8 cellular contexts compared by ENCODE assay signal in genomic region chr9:37036237-37037136, GRCh38. TPM values are rescaled to one million over a fixed set of nuclear protein-coding genes. Genes with fewer than 3 reads are reported as not detected.
DNase-seq lines count a peak whose midpoint lies in the region; ATAC-seq and TF ChIP-seq lines count a peak whose summit lies in the region.

No MANE protein-coding gene starts in this region.

- H3K27me3 ChIP-seq in duodenal mucosa (ENCODE audit: control insufficient read depth in 1 of 2, insufficient read depth in 2 of 2, low read length in 2 of 2) (peaks cover 90 to 91% of the 10 kb centered on the region in 2 donors), thyroid gland (peaks cover 71% of the 10 kb centered on the region)

- H3K4me1 ChIP-seq in duodenal mucosa (ENCODE audit: control insufficient read depth in 1 of 2, insufficient read depth in 2 of 2, low read length in 2 of 2) (peaks cover 14 to 31% of the 10 kb centered on the region in 2 donors), mesodermal cell (ENCODE audit: control insufficient read depth, insufficient read depth, low read length, poor library complexity, severe bottlenecking) (peaks cover 13% of the 10 kb centered on the region), thyroid gland (peaks cover 22 to 38% of the 10 kb centered on the region in 2 donors)

- H3K36me3 ChIP-seq in duodenal mucosa (ENCODE audit: control insufficient read depth in 1 of 2, insufficient read depth in 2 of 2, low read length in 2 of 2): no peaks in the 10 kb centered on the region
- no peaks in the 10 kb centered on the region for H3K36me3 ChIP-seq in mesodermal cell (ENCODE audit: control insufficient read depth, insufficient read depth, low read length)
- no peaks in the 10 kb centered on the region for H3K36me3 ChIP-seq in thyroid gland

- H3K9ac ChIP-seq in duodenal mucosa (ENCODE audit: low read depth in 1 of 2, low read length in 2 of 2): peak overlapping the region in 1 of 2 donors; percentile 54

- intact Hi-C loops in thyroid gland (cut with DNase I): no loop called here

- no peak for ATAC-seq in HG03196 (IDR thresholded peaks at IDR 0.05; ENCODE audit: unreplicated experiment)

- TF ChIP-seq POLR2A in thyroid gland (IDR thresholded peaks at IDR 0.05): no peak

- TF ChIP-seq CTCF in GM12865 (IDR thresholded peaks at IDR 0.05; ENCODE audit: insufficient read depth, low read depth, low read length, missing control alignments) (no peak), thyroid gland (IDR thresholded peaks at IDR 0.05) (no peak)

- DNase-seq in GM12865 (ENCODE audit: low read depth) (peak; percentile 84), HT-29 (ENCODE audit: low spot score) (peak; percentile 24), T follicular helper cell (ENCODE audit: low read depth) (peak; percentile 20), thyroid gland (peak; percentile 49 to 52), SHP77 treated with DMSO at 0.1 percent for 48 hours (lab: John Stamatoyannopoulos, UW) (no peak)

- H3K4me3 ChIP-seq in GM12865 (ENCODE audit: low read depth, low read length) (peak overlapping the region; percentile 87), duodenal mucosa (ENCODE audit: low read depth in 1 of 2, low read length in 2 of 2) (peak overlapping the region; percentile 81 to 84), mesodermal cell (ENCODE audit: extremely low read depth, insufficient read depth, low read length, poor library complexity, severe bottlenecking) (peak overlapping the region; percentile 29), thyroid gland (replicated peaks in 1 of 3) (peak overlapping the region in 2 of 3 donors; percentile 35 to 38)

- 1% methylated on average over 61 to 72 of the region's 76 CpGs for WGBS in mesodermal cell (ENCODE audit: insufficient coverage in 2 of 2), 2 experiments
- 3 to 6% methylated on average over 26 to 41 of the region's 76 CpGs for WGBS in thyroid gland, 2 donors

- H3K27ac ChIP-seq in duodenal mucosa (ENCODE audit: low read depth, low read length) (no peak overlapping the region), mesodermal cell (ENCODE audit: low read depth, low read length, severe bottlenecking) (no peak overlapping the region), thyroid gland (no peak overlapping the region)

- no peaks in the 10 kb centered on the region for H3K9me3 ChIP-seq in duodenal mucosa (ENCODE audit: control insufficient read depth in 1 of 2, low read length in 2 of 2)
- H3K9me3 ChIP-seq in mesodermal cell (ENCODE audit: control insufficient read depth, low read length): no peaks in the 10 kb centered on the region
- no peaks in the 10 kb centered on the region for H3K9me3 ChIP-seq in thyroid gland

RNA-seq across cellular contexts. Expression of gene PAX5, which starts 2.4 kb away (rescaled TPM):
- not detected in 2 replicates for total RNA-seq in HT-29 (2014; rRNA removed; shearing (Covaris generic))
- 0.33 TPM for polyA plus RNA-seq in mesodermal cell (2013, experiment 1 of 2)
- 0.20 TPM for polyA plus RNA-seq in mesodermal cell (2013, experiment 2 of 2)
- under 1 TPM in 1 of 4 donors, not detected in 3; 0.68 TPM for total RNA-seq in thyroid gland

Comparison
In these comparisons a context has a peak if more than half of its experiments do, and no peak if none do; other contexts are left out.
1. H3K4me3 ChIP-seq: peak in every context shown above with its lines; median percentile 87 in GM12865; 82 in duodenal mucosa; 36 in thyroid gland; 29 in mesodermal cell.